Comparison of ENCODE assay signal across 11 cellular contexts in the genomic region with DNA sequence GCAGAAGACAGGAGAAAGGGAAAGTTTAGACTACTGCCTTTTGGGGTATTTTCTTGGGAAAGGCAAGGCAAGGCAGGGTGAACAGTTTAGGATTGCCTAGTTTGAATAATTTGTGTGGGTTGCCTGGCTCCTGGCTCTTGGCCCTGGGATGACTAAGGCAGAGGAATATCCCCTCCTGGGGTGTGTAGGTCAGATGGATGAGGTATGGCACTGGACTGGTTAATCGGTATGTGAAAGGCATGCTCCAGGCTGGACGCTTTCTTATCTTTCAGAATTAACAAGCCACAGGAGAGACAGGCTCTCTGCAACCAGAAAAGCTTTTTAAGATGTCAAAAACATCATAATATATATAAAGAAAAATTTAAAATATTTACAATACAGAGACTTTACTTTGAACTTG. TPM values are rescaled to one million over a fixed set of nuclear protein-coding genes. Genes with fewer than 3 reads are reported as not detected.
DNase-seq lines count a peak whose midpoint lies in the region; ATAC-seq and TF ChIP-seq lines count a peak whose summit lies in the region.
"Had no signal": no experiment of that assay in that cellular context is flagged by ENCODE, and none has a peak within 500 bp of the region (broad histone marks: within the 10 kb centered on the region; RNA-seq: fewer than 3 reads in every experiment).

No MANE protein-coding gene starts in this region.

- no peaks in the 10 kb centered on the region for H3K9me3 ChIP-seq in CD4-positive, alpha-beta memory T cell (ENCODE audit: control insufficient read depth in 1 of 2, low read length in 2 of 2)
- H3K9me3 ChIP-seq: neutrophil, tibial nerve had no signal

- peaks cover 37 to 53% of the 10 kb centered on the region in 2 donors for H3K36me3 Mint-ChIP-seq in CD4-positive, alpha-beta memory T cell

- no peaks in the 10 kb centered on the region for H3K27me3 ChIP-seq in CD4-positive, alpha-beta memory T cell (ENCODE audit: insufficient read depth, low read length)
- H3K27me3 ChIP-seq: neutrophil, tibial nerve had no signal

- peak; percentile 65 for DNase-seq in NCI-H2227 (lab: John Stamatoyannopoulos, UW; ENCODE audit: unreplicated experiment)
- DNase-seq in NCI-H2227 treated with DMSO at 0.1 percent for 48 hours (lab: John Stamatoyannopoulos, UW) = no peak
- peak; percentile 69 for DNase-seq in NCI-H748 (lab: John Stamatoyannopoulos, UW; ENCODE audit: unreplicated experiment)
- DNase-seq in epithelial cell of esophagus (ENCODE audit: low read depth) = peak; percentile 68
- DNase-seq in retinal pigment epithelial cell (ENCODE audit: low read depth) = peak; percentile 25
- DNase-seq in GM13977 (ENCODE audit: low spot score) = no peak
- no peak for DNase-seq in CD4-positive, alpha-beta memory T cell
- DNase-seq: NCI-H510A had no signal

- POLR2A ChIA-PET in CD4-positive, alpha-beta memory T cell (lab: Charles Lee; ENCODE audit: partially characterized antibody) = no interaction called here

- no peaks in the 10 kb centered on the region for H3K9me3 Mint-ChIP-seq in CD4-positive, alpha-beta memory T cell

- no peaks in the 10 kb centered on the region for H3K27me3 Mint-ChIP-seq in CD4-positive, alpha-beta memory T cell

- in situ Hi-C loops in GM13977 (cut with MboI; ENCODE audit: low pct_unique_long_range_greater_than_20kb, low sequenced_read_pairs, unreplicated experiment) = loop anchor here (25.0 kb wide), 1 partner anchor 291 kb away; no protein-coding TSS in a partner anchor

- CTCF ChIA-PET in CD4-positive, alpha-beta memory T cell (lab: Charles Lee; ENCODE audit: partially characterized antibody) = interaction anchor here (1.2 to 1.3 kb wide), 2 partner anchors 14 to 19 kb away, joined by 3 read pairs; no protein-coding TSS in a partner anchor

- H3K4me3 Mint-ChIP-seq in CD4-positive, alpha-beta memory T cell = no peak overlapping the region

- TF ChIP-seq CTCF in epithelial cell of esophagus (IDR thresholded peaks at IDR 0.05; ENCODE audit: insufficient read depth, low read depth, low read length, missing control alignments) (no peak), retinal pigment epithelial cell (conservative IDR thresholded peaks at IDR 0.05; ENCODE audit: low read depth, low read length) (no peak), GM13977 (IDR thresholded peaks at IDR 0.05; ENCODE audit: extremely low read depth, insufficient read depth, missing control alignments) (no peak)

- H3K4me1 ChIP-seq in CD4-positive, alpha-beta memory T cell (ENCODE audit: insufficient read depth, low read length) = no peaks in the 10 kb centered on the region
- H3K4me1 ChIP-seq: tibial nerve had no signal

- peak overlapping the region in 3 of 7 donors; percentile 51 to 71 (median 61) for H3K27ac Mint-ChIP-seq in CD4-positive, alpha-beta memory T cell

- ATAC-seq in GM19351 (IDR thresholded peaks at IDR 0.05; ENCODE audit: unreplicated experiment) = no peak

- H3K27ac ChIP-seq in CD4-positive, alpha-beta memory T cell (ENCODE audit: low read depth, low read length) = no peak overlapping the region
- H3K27ac ChIP-seq: neutrophil, tibial nerve had no signal

- intact Hi-C loops in CD4-positive, alpha-beta memory T cell (cut with micrococcal nuclease) = no loop called here

- peaks cover 15% of the 10 kb centered on the region for H3K36me3 ChIP-seq in CD4-positive, alpha-beta memory T cell (ENCODE audit: insufficient read depth, low read length)
- H3K36me3 ChIP-seq: neutrophil had no signal

- H3K4me1 Mint-ChIP-seq in CD4-positive, alpha-beta memory T cell = peaks cover 0 to 16% (median 5%) of the 10 kb centered on the region in 4 donors

- H3K4me3 ChIP-seq in epithelial cell of esophagus (ENCODE audit: low read length) (no peak overlapping the region), retinal pigment epithelial cell (ENCODE audit: low read length) (no peak overlapping the region)
- no peak overlapping the region for H3K4me3 ChIP-seq in CD4-positive, alpha-beta memory T cell (ENCODE audit: low read length in 2 of 2)
- H3K4me3 ChIP-seq: tibial nerve had no signal

RNA-seq across cellular contexts. Expression of a gene that starts 58.6 kb away (rescaled TPM):
- 10 to 100 TPM; 12.4 to 17.2 TPM for total RNA-seq in CD4-positive, alpha-beta memory T cell
- polyA plus RNA-seq in CD4-positive, alpha-beta memory T cell = 1 to 10 TPM; 4.5 to 5.5 TPM

Comparison
In these comparisons a context has a peak if more than half of its experiments do, and no peak if none do; other contexts are left out.
1. DNase-seq: peak in NCI-H2227 (single experiment), NCI-H748 (single experiment), epithelial cell of esophagus (single experiment) and retinal pigment epithelial cell (single experiment); none in NCI-H2227 treated with DMSO at 0.1 percent for 48 hours (single experiment), GM13977 (single experiment) and CD4-positive, alpha-beta memory T cell (0 of 5).